Comparison of ENCODE assay signal across 14 cellular contexts in genomic region chr14:32594766-32595165, GRCh38.
A peak's percentile ranks its signal among the peaks of the same experiment; 100 is the strongest.
DNase-seq lines count a peak whose midpoint lies in the region; ATAC-seq, FAIRE-seq and TF ChIP-seq lines count a peak whose summit lies in the region.
"Had no signal": no experiment of that assay in that cellular context is flagged by ENCODE, and none has a peak within 500 bp of the region (broad histone marks: within the 10 kb centered on the region; RNA-seq: fewer than 3 reads in every experiment).

No MANE protein-coding gene starts in this region.

- no peak for ATAC-seq in HG03469 (IDR thresholded peaks at IDR 0.05; ENCODE audit: unreplicated experiment)
- ATAC-seq: stimulated activated naive B cell treated with anti-CD40 and anti-IgM and Interleukin-4, amounts not matched to agents 10 μg/mL and 1 μg/mL and 100 μg/mL, for 72 hours had no signal

- DNase-seq in GM04503 (ENCODE audit: low read depth): peak; percentile 73
- peak; percentile 25 for DNase-seq in amniotic epithelial cell (ENCODE audit: low read depth)
- DNase-seq in fibroblast of villous mesenchyme (ENCODE audit: low read depth): peak; percentile 46
- peak; percentile 36 for DNase-seq in stromal cell of bone marrow (ENCODE audit: low read depth)
- no peak for DNase-seq in D721Med (ENCODE audit: insufficient read length, low spot score)
- no peak for DNase-seq in 8988T
- DNase-seq: aorta; CD4-positive, alpha-beta T cell; mesendoderm; NCI-H187 treated with DMSO at 0.1 percent for 48 hours; NCI-H510A; stimulated activated naive B cell treated with anti-CD40 and anti-IgM and Interleukin-4, amounts not matched to agents 10 μg/mL and 1 μg/mL and 100 μg/mL, for 72 hours had no signal

- no peak for FAIRE-seq in D721Med (lab: Jason Lieb, UNC)

- no peak overlapping the region for H3K4me3 ChIP-seq in fibroblast of villous mesenchyme (ENCODE audit: low read depth, low read length)
- H3K4me3 ChIP-seq: skin epidermis had no signal

- no peak for TF ChIP-seq CTCF in fibroblast of villous mesenchyme (IDR thresholded peaks at IDR 0.05; ENCODE audit: insufficient read depth, low read depth, low read length)
- no peak for TF ChIP-seq CTCF in D721Med (IDR thresholded peaks at IDR 0.05; ENCODE audit: insufficient read depth, missing control alignments)

Comparison
In these comparisons a context has a peak if more than half of its experiments do, and no peak if none do; other contexts are left out.
1. DNase-seq: peak in GM04503 (single experiment), amniotic epithelial cell (single experiment), fibroblast of villous mesenchyme (single experiment) and stromal cell of bone marrow (single experiment); none in D721Med (single experiment) and 8988T (single experiment).